Comparison of ENCODE assay signal across 26 cellular contexts in the genomic region with DNA sequence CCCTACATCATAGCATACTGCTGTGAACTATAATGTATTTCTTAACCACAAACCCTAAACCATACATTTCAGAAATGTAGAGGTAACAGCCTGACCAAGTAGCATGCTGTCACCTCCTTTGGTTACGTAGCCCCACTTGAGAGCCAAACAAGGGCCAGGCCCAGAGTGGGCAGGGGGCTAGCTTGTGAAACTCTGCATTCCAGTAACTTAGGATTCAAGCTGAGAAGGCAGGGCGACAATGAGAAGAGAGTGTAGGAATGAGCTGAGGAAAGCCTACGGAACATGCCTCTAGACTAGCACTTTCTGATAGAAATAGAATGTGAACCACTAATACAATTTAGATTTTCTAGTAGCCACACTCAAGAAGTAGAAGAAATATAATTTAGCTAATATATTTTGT.
A peak's percentile ranks its signal among the peaks of the same experiment; 100 is the strongest.
DNase-seq lines count a peak whose midpoint lies in the region; ATAC-seq and TF ChIP-seq lines count a peak whose summit lies in the region.
"Had no signal": no experiment of that assay in that cellular context is flagged by ENCODE, and none has a peak within 500 bp of the region (broad histone marks: within the 10 kb centered on the region; RNA-seq: fewer than 3 reads in every experiment).

No MANE protein-coding gene starts in this region.

- H3K4me3 Mint-ChIP-seq in osteocyte (ENCODE audit: unreplicated experiment), result no peak overlapping the region
- H3K4me3 Mint-ChIP-seq: activated T-cell treated with anti-CD3 and anti-CD28 coated beads, Interleukin-2, amount 50 U/mL, for 4 hours; effector memory CD8-positive, alpha-beta T cell; natural killer cell treated with Interleukin-12 subunit alpha and Interleukin-12 subunit beta and Interleukin-15 and Interleukin-18, amount 100 ng/mL, for 72 hours; T-cell had no signal

- H3K4me3 ChIP-seq in KMS-11 (IDR thresholded peaks at IDR 0.05; ENCODE audit: insufficient read depth, low read depth, low read length), result no peak overlapping the region
- H3K4me3 ChIP-seq: ascending aorta, K562, mucosa of descending colon, ovary had no signal

- H3K27me3 Mint-ChIP-seq in osteocyte (ENCODE audit: unreplicated experiment), result no peaks in the 10 kb centered on the region

- no peaks in the 10 kb centered on the region for H3K27me3 ChIP-seq in KMS-11 (ENCODE audit: insufficient read depth, low read depth)
- H3K27me3 ChIP-seq: ascending aorta, BE2C, ovary had no signal

- H3K36me3 Mint-ChIP-seq in osteocyte (ENCODE audit: unreplicated experiment), result no peaks in the 10 kb centered on the region
- H3K36me3 Mint-ChIP-seq: natural killer cell treated with Interleukin-12 subunit alpha and Interleukin-12 subunit beta and Interleukin-15 and Interleukin-18, amount 100 ng/mL, for 72 hours; T-cell had no signal

- H3K36me3 ChIP-seq in KMS-11 (ENCODE audit: insufficient read depth), result no peaks in the 10 kb centered on the region
- H3K36me3 ChIP-seq: ascending aorta, BE2C, ovary had no signal

- H3K4me1 ChIP-seq in KMS-11 (ENCODE audit: low read depth, poor library complexity, severe bottlenecking), result peaks cover 95% of the 10 kb centered on the region
- H3K4me1 ChIP-seq: BE2C had no signal

- H4K20me1 ChIP-seq in KMS-11 (ENCODE audit: insufficient read depth), result no peaks in the 10 kb centered on the region

- peak overlapping the region; percentile 34 for H3K4me2 ChIP-seq in KMS-11

- peaks cover 74% of the 10 kb centered on the region for H3K4me1 Mint-ChIP-seq in osteocyte (ENCODE audit: unreplicated experiment)
- H3K4me1 Mint-ChIP-seq: T-cell had no signal

- peak overlapping the region; percentile 56 for H3K27ac Mint-ChIP-seq in osteocyte (ENCODE audit: unreplicated experiment)
- H3K27ac Mint-ChIP-seq: effector memory CD8-positive, alpha-beta T cell; natural killer cell treated with Interleukin-12 subunit alpha and Interleukin-12 subunit beta and Interleukin-15 and Interleukin-18, amount 100 ng/mL, for 72 hours; T-cell had no signal

- no peaks in the 10 kb centered on the region for H3K79me2 ChIP-seq in KMS-11 (ENCODE audit: insufficient read depth, low read depth)

- peaks cover 5% of the 10 kb centered on the region for H3K9me3 Mint-ChIP-seq in osteocyte (ENCODE audit: unreplicated experiment)
- H3K9me3 Mint-ChIP-seq: activated T-cell treated with anti-CD3 and anti-CD28 coated beads, Interleukin-2, amount 50 U/mL, for 4 hours; effector memory CD8-positive, alpha-beta T cell; natural killer cell treated with Interleukin-12 subunit alpha and Interleukin-12 subunit beta and Interleukin-15 and Interleukin-18, amount 100 ng/mL, for 72 hours; T-cell had no signal

- peak overlapping the region; percentile 25; the same call in 1 of the 2 replicates for H3K27ac ChIP-seq in KMS-11
- H3K27ac ChIP-seq: ascending aorta, ovary had no signal

- no peak overlapping the region for H2AFZ ChIP-seq in KMS-11 (ENCODE audit: low read depth)

- TF ChIP-seq CTCF in KMS-11 (conservative IDR thresholded peaks at IDR 0.05; ENCODE audit: low read depth, low read length) (no peak), osteocyte (IDR thresholded peaks at IDR 0.05) (no peak)

- ATAC-seq in GM21529 (IDR thresholded peaks at IDR 0.05; ENCODE audit: unreplicated experiment) (no peak), HG03520 (IDR thresholded peaks at IDR 0.05; ENCODE audit: unreplicated experiment) (no peak)
- ATAC-seq: activated T-cell treated with anti-CD3 and anti-CD28 coated beads, Interleukin-2, amount 50 U/mL, for 4 hours; effector memory CD8-positive, alpha-beta T cell; K562; mucosa of descending colon; natural killer cell treated with Interleukin-12 subunit alpha and Interleukin-12 subunit beta and Interleukin-15 and Interleukin-18, amount 100 ng/mL, for 72 hours; stimulated activated naive CD8-positive, alpha-beta T cell treated with anti-CD3 and anti-CD28 coated beads, Interleukin-15, Interleukin-2, amounts not matched to agents 100 U/mL and 50 U/mL, for 24 hours; T-cell had no signal

- no peak overlapping the region for H3K9ac ChIP-seq in KMS-11

- DNase-seq in ELF-1 (ENCODE audit: low read depth, low spot score) (peak; percentile 37), glomerular visceral epithelial cell (ENCODE audit: extremely low spot score) (peak; percentile 25), osteocyte (ENCODE audit: extremely low spot score, unreplicated experiment) (no peak)
- no peak for DNase-seq in activated T-cell treated with anti-CD3 and anti-CD28 coated beads, Interleukin-2, amount 50 U/mL, for 48 hours
- DNase-seq: ACHN; activated CD4-positive, CD25-positive, alpha-beta regulatory T cell; activated T-cell treated with anti-CD3 and anti-CD28 coated beads, Interleukin-2, amount 50 U/mL, for 4 hours; BE2C; cortex of kidney; DMS153; effector memory CD8-positive, alpha-beta T cell; erythroblast; glutamatergic neuron; mucosa of descending colon; NCI-H1092; NCI-H1694; ovary; stimulated activated CD4-positive, alpha-beta T cell treated with anti-CD3 and anti-CD28 coated beads, Interleukin-1b, Interleukin-23, amount 100 ng/mL, for 48 hours; stimulated activated naive CD8-positive, alpha-beta T cell treated with anti-CD3 and anti-CD28 coated beads, Interleukin-15, Interleukin-2, amounts not matched to agents 100 U/mL and 50 U/mL, for 24 hours; T-cell had no signal

Comparison
In these comparisons a context has a peak if more than half of its experiments do, and no peak if none do; other contexts are left out.
1. DNase-seq: peak in ELF-1 (single experiment) and glomerular visceral epithelial cell (single experiment); none in osteocyte (single experiment) and activated T-cell treated with anti-CD3 and anti-CD28 coated beads, Interleukin-2, amount 50 U/mL, for 48 hours (0 of 2).